In the genomic region with DNA sequence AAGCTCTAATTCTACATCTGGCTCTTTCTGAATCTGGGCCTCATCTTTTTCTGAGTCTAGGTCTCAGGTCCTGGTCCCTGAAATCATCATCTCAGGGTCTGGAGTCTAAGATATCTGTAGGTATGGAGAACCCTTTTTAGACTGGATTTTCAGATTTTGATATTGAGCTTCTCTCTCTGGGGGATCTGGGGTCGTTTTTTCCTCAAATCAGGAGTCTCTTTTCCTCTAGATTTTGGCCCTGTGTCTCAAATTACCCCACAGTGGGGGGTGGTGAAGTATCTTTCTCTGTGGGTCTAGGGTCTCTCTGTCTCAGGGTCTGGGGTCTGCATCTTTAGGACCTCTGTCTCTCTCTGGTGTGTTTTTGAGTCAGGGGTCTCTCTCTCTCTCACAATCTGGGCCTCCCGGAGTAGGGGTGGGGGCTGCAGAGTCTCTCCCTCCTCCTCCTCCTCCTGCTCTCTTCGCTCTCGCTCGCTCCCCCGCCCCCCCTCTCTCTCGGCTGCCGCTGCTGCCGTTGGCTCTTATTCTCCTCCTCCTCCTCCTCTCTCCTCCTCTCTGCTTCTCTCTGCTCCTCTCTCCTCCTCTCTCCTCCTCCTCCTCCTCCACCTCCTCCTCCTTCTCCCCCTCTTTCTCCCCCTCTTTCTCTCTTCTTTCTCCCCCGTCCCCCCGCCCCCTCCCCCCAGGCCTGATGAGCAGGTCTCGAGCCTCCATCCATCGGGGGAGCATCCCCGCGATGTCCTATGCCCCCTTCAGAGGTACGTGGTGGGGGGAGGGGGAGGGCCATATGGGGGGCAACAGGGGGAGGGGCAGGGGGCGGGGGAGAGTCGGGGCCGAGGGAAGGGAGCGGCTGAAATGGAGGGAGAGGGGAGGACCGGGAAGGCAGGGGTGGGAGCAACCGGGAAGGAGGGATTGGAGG, we compare ENCODE assay signal across 8 cellular contexts. TPM values are rescaled to one million over a fixed set of nuclear protein-coding genes. Genes with fewer than 3 reads are reported as not detected.
DNase-seq lines count a peak whose midpoint lies in the region; ATAC-seq and TF ChIP-seq lines count a peak whose summit lies in the region.

SYNGAP1 (plus strand) TSS at position 486 of the 913 bp plus-strand sequence; CDS start at position 686, 200 bp downstream.

- peaks cover 7% of the 10 kb centered on the region; the same call in 1 of the 2 replicates for H3F3A ChIP-seq in MM.1S (ENCODE audit: insufficient read depth, low read length)
- H3F3A ChIP-seq in neural progenitor cell (ENCODE audit: low read depth) = peaks cover 33% of the 10 kb centered on the region

- H3K4me2 ChIP-seq in MM.1S (ENCODE audit: low read depth, low read length) = peak within 1 kb of the TSS; percentile 81; the same call in 1 of the 2 replicates
- H3K4me2 ChIP-seq in neural progenitor cell = peak within 1 kb of the TSS; percentile 88

- peak within 1 kb of the TSS; percentile 99 for H3K27ac Mint-ChIP-seq in activated T-cell treated with anti-CD3 and anti-CD28 coated beads, Interleukin-2, amount 50 U/mL, for 24 hours
- peak within 1 kb of the TSS; percentile 96 for H3K27ac Mint-ChIP-seq in neural progenitor cell

- H3K27me3 Mint-ChIP-seq in activated T-cell treated with anti-CD3 and anti-CD28 coated beads, Interleukin-2, amount 50 U/mL, for 24 hours = no peaks in the 10 kb centered on the region
- peaks cover 4% of the 10 kb centered on the region for H3K27me3 Mint-ChIP-seq in neural progenitor cell (ENCODE audit: insufficient read depth, low read depth)

- no peak within 1 kb of the TSS for H3K9ac ChIP-seq in MM.1S (ENCODE audit: low read length)
- peak within 1 kb of the TSS; percentile 42 for H3K9ac ChIP-seq in neural progenitor cell

- H3K36me3 ChIP-seq in MM.1S (replicated peaks; ENCODE audit: insufficient read depth, low read length) (0 out of 2 replicates have a peak, but pooled peaks cover 3% of the 10 kb centered on the region), neural progenitor cell (no peaks in the 10 kb centered on the region)

- H2AFZ ChIP-seq in MM.1S (ENCODE audit: low read length) = peak within 1 kb of the TSS; percentile 76
- H2AFZ ChIP-seq in neural progenitor cell (replicated peaks) = no peak within 1 kb of the TSS

- no peaks in the 10 kb centered on the region for H4K20me1 ChIP-seq in MM.1S (ENCODE audit: insufficient read depth, low read length)
- H4K20me1 ChIP-seq in neural progenitor cell (ENCODE audit: low read depth) = peaks cover 9% of the 10 kb centered on the region

- H3K9me3 ChIP-seq in MM.1S (replicated peaks; ENCODE audit: insufficient read depth, low read length) = no peaks in the 10 kb centered on the region
- no peaks in the 10 kb centered on the region for H3K9me3 ChIP-seq in neural progenitor cell (ENCODE audit: low read depth)

- H3K9me2 ChIP-seq in MM.1S (replicated peaks; ENCODE audit: insufficient read depth, low read length) = no peaks in the 10 kb centered on the region

- peaks cover 68% of the 10 kb centered on the region for H3K4me1 Mint-ChIP-seq in activated T-cell treated with anti-CD3 and anti-CD28 coated beads, Interleukin-2, amount 50 U/mL, for 24 hours (ENCODE audit: low read depth)
- H3K4me1 Mint-ChIP-seq in neural progenitor cell = peaks cover 69% of the 10 kb centered on the region

- peak within 1 kb of the TSS; percentile 96 for H3K4me3 Mint-ChIP-seq in activated T-cell treated with anti-CD3 and anti-CD28 coated beads, Interleukin-2, amount 50 U/mL, for 24 hours
- peak within 1 kb of the TSS; percentile 96 for H3K4me3 Mint-ChIP-seq in neural progenitor cell

- peaks cover 35% of the 10 kb centered on the region for H3K27me3 ChIP-seq in MM.1S (replicated peaks; ENCODE audit: insufficient read depth, low read length)
- H3K27me3 ChIP-seq in neural progenitor cell = no peaks in the 10 kb centered on the region

- H3K9me3 Mint-ChIP-seq in activated T-cell treated with anti-CD3 and anti-CD28 coated beads, Interleukin-2, amount 50 U/mL, for 24 hours = no peaks in the 10 kb centered on the region
- no peaks in the 10 kb centered on the region for H3K9me3 Mint-ChIP-seq in neural progenitor cell

- H3K4me1 ChIP-seq in MM.1S (ENCODE audit: low read length) = peaks cover 26% of the 10 kb centered on the region
- peaks cover 35% of the 10 kb centered on the region for H3K4me1 ChIP-seq in neural progenitor cell

- H3K27ac ChIP-seq in MM.1S (ENCODE audit: low read length) (no peak within 1 kb of the TSS), neural progenitor cell (peak within 1 kb of the TSS; percentile 84)

- DNase-seq in AG09309 (ENCODE audit: low read depth) (peak; percentile 23), MM.1S (no peak), fibroblast of pulmonary artery (ENCODE audit: low read depth) (peak; percentile 68), neural progenitor cell (ENCODE audit: low spot score) (peak; percentile 78), 8988T (no peak), AG08396 (ENCODE audit: low spot score) (no peak)
- DNase-seq in activated T-cell treated with anti-CD3 and anti-CD28 coated beads, Interleukin-2, amount 50 U/mL, for 24 hours = peak; percentile 70

- H3K4me3 ChIP-seq in AG09309 (ENCODE audit: control insufficient read depth, low read depth, low read length) (peak within 1 kb of the TSS; percentile 52), MM.1S (ENCODE audit: low read length) (no peak within 1 kb of the TSS), fibroblast of pulmonary artery (replicated peaks; ENCODE audit: low read depth, low read length) (peak within 1 kb of the TSS; percentile 58), neural progenitor cell (peak within 1 kb of the TSS; percentile 84)

- H3K79me2 ChIP-seq in MM.1S (ENCODE audit: low read length) (peaks cover 28% of the 10 kb centered on the region), neural progenitor cell (ENCODE audit: low read depth) (peaks cover 75% of the 10 kb centered on the region)

- peaks cover 29% of the 10 kb centered on the region for H3K36me3 Mint-ChIP-seq in activated T-cell treated with anti-CD3 and anti-CD28 coated beads, Interleukin-2, amount 50 U/mL, for 24 hours (ENCODE audit: low read depth)
- peaks cover 19% of the 10 kb centered on the region for H3K36me3 Mint-ChIP-seq in neural progenitor cell

- TF ChIP-seq CTCF in AG09309 (IDR thresholded peaks at IDR 0.05; ENCODE audit: control insufficient read depth, insufficient read depth, low read depth, low read length, missing control alignments) = no peak
- TF ChIP-seq CTCF in MM.1S (IDR thresholded peaks at IDR 0.05; ENCODE audit: low read length) = no peak
- no peak for TF ChIP-seq CTCF in fibroblast of pulmonary artery (IDR thresholded peaks at IDR 0.05; ENCODE audit: low read length, missing control alignments)
- no peak for TF ChIP-seq CTCF in neural progenitor cell (IDR thresholded peaks at IDR 0.05)

- no peak for ATAC-seq in GM21717 (IDR thresholded peaks at IDR 0.05; ENCODE audit: unreplicated experiment)

RNA-seq across cellular contexts. Expression of gene SYNGAP1, which starts in this region (rescaled TPM):
- total RNA-seq in neural progenitor cell (ENCODE audit: low replicate concordance) = 14.1 and 29.7 TPM in 2 replicates

Comparison
In these comparisons a context has a peak if more than half of its experiments do, and no peak if none do; other contexts are left out.
1. DNase-seq: peak in AG09309 (single experiment), activated T-cell treated with anti-CD3 and anti-CD28 coated beads, Interleukin-2, amount 50 U/mL, for 24 hours (single experiment), fibroblast of pulmonary artery (single experiment) and neural progenitor cell (single experiment); none in MM.1S (single experiment), 8988T (single experiment) and AG08396 (single experiment).